1 cellular context compared by ENCODE assay signal in genomic region chr3:105387122-105387751, GRCh38.
TF ChIP-seq lines count a peak whose summit lies in the region.

No MANE protein-coding gene starts in this region.

TF ChIP-seq in HepG2, 621 proteins besides CTCF, POLR2A, EP300 and RAD21 (continued from another document and continues in another):
- TF ChIP-seq MYPOP (CRISPR knock-in tag; IDR thresholded peaks at IDR 0.05): peak; percentile 71; the same call in 1 of the 2 replicates
- no peak for TF ChIP-seq ZBTB4 (CRISPR knock-in tag; IDR thresholded peaks at IDR 0.05; ENCODE audit: borderline replicate concordance)
- 0 out of 2 replicates have a peak, but pooled peaks have one; percentile 24 for TF ChIP-seq ELF1 (CRISPR knock-in tag; IDR thresholded peaks at IDR 0.05)
- no peak for TF ChIP-seq MEIS2 (CRISPR knock-in tag; IDR thresholded peaks at IDR 0.05)
- TF ChIP-seq NCOR1 (IDR thresholded peaks at IDR 0.05; ENCODE audit: borderline replicate concordance, low read length): peak; percentile 86; the same call in 1 of the 2 replicates
- TF ChIP-seq EHMT2 (IDR thresholded peaks at IDR 0.05; ENCODE audit: borderline replicate concordance, low read depth, low read length): peak; percentile 64; the same call in 1 of the 2 replicates
- TF ChIP-seq NFATC3 (CRISPR knock-in tag; IDR thresholded peaks at IDR 0.05): no peak
- no peak; the same call in 1 of the 2 replicates for TF ChIP-seq KDM6A (CRISPR knock-in tag; IDR thresholded peaks at IDR 0.05; ENCODE audit: low read depth)
- TF ChIP-seq HOXA3 (CRISPR knock-in tag; IDR thresholded peaks at IDR 0.05): no peak
- no peak; the same call in 1 of the 2 replicates for TF ChIP-seq ZNF414 (CRISPR knock-in tag; IDR thresholded peaks at IDR 0.05)
- TF ChIP-seq ZNF557 (CRISPR knock-in tag; IDR thresholded peaks at IDR 0.05): no peak
- TF ChIP-seq SMAD1 (CRISPR knock-in tag; IDR thresholded peaks at IDR 0.05; ENCODE audit: borderline replicate concordance, low read depth): no peak
- peak; percentile 98 for TF ChIP-seq NFIC (IDR thresholded peaks at IDR 0.05; ENCODE audit: low read length)
- TF ChIP-seq DNMT3B (CRISPR knock-in tag; conservative IDR thresholded peaks at IDR 0.05): 0 out of 2 replicates have a peak, but pooled peaks have one; percentile 68
- no peak for TF ChIP-seq ZNF780A (CRISPR knock-in tag; IDR thresholded peaks at IDR 0.05)
- TF ChIP-seq EED (CRISPR knock-in tag; IDR thresholded peaks at IDR 0.05): no peak
- TF ChIP-seq ZNF83 (CRISPR knock-in tag; IDR thresholded peaks at IDR 0.05; ENCODE audit: borderline replicate concordance): no peak
- TF ChIP-seq ARID3A (IDR thresholded peaks at IDR 0.05; ENCODE audit: low read depth, low read length): peak; percentile 99
- TF ChIP-seq MXI1 (IDR thresholded peaks at IDR 0.05; ENCODE audit: borderline replicate concordance, low read depth, low read length): no peak; the same call in 2 of the 3 replicates
- TF ChIP-seq CCAR2 (optimal IDR thresholded peaks at IDR 0.05; ENCODE audit: low read depth, low read length): no peak
- 0 out of 2 replicates have a peak, but pooled peaks have one; percentile 64 for TF ChIP-seq RCOR2 (CRISPR knock-in tag; IDR thresholded peaks at IDR 0.05)
- peak; percentile 71; the same call in 1 of the 2 replicates for TF ChIP-seq ZSCAN5A (CRISPR knock-in tag; IDR thresholded peaks at IDR 0.05; ENCODE audit: borderline replicate concordance)
- TF ChIP-seq SIN3B (IDR thresholded peaks at IDR 0.05; ENCODE audit: low read length): no peak; the same call in 1 of the 2 replicates
- peak; percentile 35 for TF ChIP-seq ZEB1 (IDR thresholded peaks at IDR 0.05; ENCODE audit: insufficient replicate concordance, low read depth)
- no peak for TF ChIP-seq ATF5 (CRISPR knock-in tag; IDR thresholded peaks at IDR 0.05; ENCODE audit: low read depth)
- no peak for TF ChIP-seq ZBTB14 (CRISPR knock-in tag; IDR thresholded peaks at IDR 0.05)
- no peak for TF ChIP-seq ZNF12 (CRISPR knock-in tag; IDR thresholded peaks at IDR 0.05)
- TF ChIP-seq ZNF382 (CRISPR knock-in tag; IDR thresholded peaks at IDR 0.05; ENCODE audit: borderline replicate concordance): no peak
- TF ChIP-seq MAFF (IDR thresholded peaks at IDR 0.05; ENCODE audit: low read depth, low read length): no peak
- TF ChIP-seq ETV5 (CRISPR knock-in tag; IDR thresholded peaks at IDR 0.05; ENCODE audit: borderline replicate concordance): no peak; the same call in 1 of the 2 replicates
- no peak for TF ChIP-seq TSC22D2 (CRISPR knock-in tag; IDR thresholded peaks at IDR 0.05; ENCODE audit: borderline replicate concordance)
- no peak for TF ChIP-seq GTF2F1 (IDR thresholded peaks at IDR 0.05; ENCODE audit: low read length)
- TF ChIP-seq TARDBP (CRISPR knock-in tag; IDR thresholded peaks at IDR 0.05): peak; percentile 89
- TF ChIP-seq JUNB (CRISPR knock-in tag; IDR thresholded peaks at IDR 0.05; ENCODE audit: borderline replicate concordance): peak; percentile 87; the same call in 1 of the 2 replicates
- TF ChIP-seq KMT2A (CRISPR knock-in tag; IDR thresholded peaks at IDR 0.05): no peak
- TF ChIP-seq ZNF264 (CRISPR knock-in tag; IDR thresholded peaks at IDR 0.05): peak; percentile 66; the same call in 1 of the 2 replicates
- no peak for TF ChIP-seq ZNF282 (IDR thresholded peaks at IDR 0.05; ENCODE audit: partially characterized antibody)
- no peak for TF ChIP-seq SNAPC5 (CRISPR knock-in tag; IDR thresholded peaks at IDR 0.05; ENCODE audit: borderline replicate concordance)
- TF ChIP-seq PCBP1 (IDR thresholded peaks at IDR 0.05; ENCODE audit: borderline replicate concordance, low read depth, low read length): no peak
- TF ChIP-seq ZNF543 (CRISPR knock-in tag; IDR thresholded peaks at IDR 0.05): no peak
- no peak for TF ChIP-seq RFX1 (IDR thresholded peaks at IDR 0.05)
- TF ChIP-seq MIER3 (CRISPR knock-in tag; IDR thresholded peaks at IDR 0.05; ENCODE audit: borderline replicate concordance): peak; percentile 60; the same call in 1 of the 2 replicates
- TF ChIP-seq ZNF280D (CRISPR knock-in tag; IDR thresholded peaks at IDR 0.05): peak; percentile 70; the same call in 1 of the 2 replicates
- no peak for TF ChIP-seq MNT (IDR thresholded peaks at IDR 0.05)
- no peak for TF ChIP-seq CHCHD3 (CRISPR knock-in tag; IDR thresholded peaks at IDR 0.05)
- no peak for TF ChIP-seq CENPX (CRISPR knock-in tag; IDR thresholded peaks at IDR 0.05)
- no peak; the same call in 1 of the 2 replicates for TF ChIP-seq ZNF816 (CRISPR knock-in tag; IDR thresholded peaks at IDR 0.05; ENCODE audit: borderline replicate concordance)
- TF ChIP-seq TOE1 (CRISPR knock-in tag; IDR thresholded peaks at IDR 0.05): 0 out of 2 replicates have a peak, but pooled peaks have one; percentile 59
- TF ChIP-seq FOXJ3 (CRISPR knock-in tag; IDR thresholded peaks at IDR 0.05; ENCODE audit: borderline replicate concordance): peak; percentile 97
- no peak for TF ChIP-seq ZNF180 (CRISPR knock-in tag; IDR thresholded peaks at IDR 0.05; ENCODE audit: borderline replicate concordance, low read depth)
- TF ChIP-seq XBP1 (CRISPR knock-in tag; IDR thresholded peaks at IDR 0.05): no peak
- TF ChIP-seq FOXK2 (IDR thresholded peaks at IDR 0.05): peak; percentile 71; the same call in 1 of the 2 replicates
